20 cellular contexts compared by ENCODE assay signal in genomic region chr6:153215242-153215641, GRCh38.
A peak's percentile ranks its signal among the peaks of the same experiment; 100 is the strongest.
DNase-seq lines count a peak whose midpoint lies in the region; ATAC-seq lines count a peak whose summit lies in the region.
"Had no signal": no experiment of that assay in that cellular context is flagged by ENCODE, and none has a peak within 500 bp of the region (broad histone marks: within the 10 kb centered on the region; RNA-seq: fewer than 3 reads in every experiment).

No MANE protein-coding gene starts in this region.

- no peaks in the 10 kb centered on the region for H3K27me3 Mint-ChIP-seq in activated CD8-positive, alpha-beta T cell treated with anti-CD3 and anti-CD28 coated beads, Interleukin-2, amount 10 ng/mL, durations not matched to agents 7 days and 5 days (ENCODE audit: low read depth)
- H3K27me3 Mint-ChIP-seq: activated CD4-positive, alpha-beta T cell treated with anti-CD3 and anti-CD28 coated beads, Interleukin-2, amount 10 ng/mL, durations not matched to agents 7 days and 5 days; activated naive CD8-positive, alpha-beta T cell treated with anti-CD3 and anti-CD28 coated beads, Interleukin-2, amount 50 U/mL, for 24 hours; memory B cell had no signal

- no peak overlapping the region for H3K18ac ChIP-seq in mesendoderm (ENCODE audit: low read length)

- H3K4me1 ChIP-seq in mesendoderm (ENCODE audit: control insufficient read depth, low read depth, low read length), result no peaks in the 10 kb centered on the region
- H3K4me1 ChIP-seq: body of pancreas, colonic mucosa, gastrocnemius medialis, parathyroid adenoma, suprapubic skin had no signal

- POLR2A ChIA-PET in activated CD8-positive, alpha-beta T cell treated with anti-CD3 and anti-CD28 coated beads, Interleukin-2, amount 10 ng/mL, durations not matched to agents 7 days and 5 days (lab: Charles Lee), result no interaction called here

- CTCF ChIA-PET in activated CD8-positive, alpha-beta T cell treated with anti-CD3 and anti-CD28 coated beads, Interleukin-2, amount 10 ng/mL, durations not matched to agents 7 days and 5 days (lab: Charles Lee), result no interaction called here

- no peak overlapping the region for H3K4me2 ChIP-seq in mesendoderm (ENCODE audit: low read length)

- no peaks in the 10 kb centered on the region for H3K9me3 Mint-ChIP-seq in activated CD8-positive, alpha-beta T cell treated with anti-CD3 and anti-CD28 coated beads, Interleukin-2, amount 10 ng/mL, durations not matched to agents 7 days and 5 days (ENCODE audit: insufficient read depth)
- H3K9me3 Mint-ChIP-seq: activated CD4-positive, alpha-beta T cell treated with anti-CD3 and anti-CD28 coated beads, Interleukin-2, amount 10 ng/mL, durations not matched to agents 7 days and 5 days; activated naive CD8-positive, alpha-beta T cell treated with anti-CD3 and anti-CD28 coated beads, Interleukin-2, amount 50 U/mL, for 24 hours; memory B cell; naive thymus-derived CD8-positive, alpha-beta T cell had no signal

- WGBS in mesendoderm (ENCODE audit: extremely low coverage, insufficient coverage, low lambda C conversion rate), result no CpG with 5 or more reads among the region's 5 CpGs

- H3K4me1 Mint-ChIP-seq in activated CD8-positive, alpha-beta T cell treated with anti-CD3 and anti-CD28 coated beads, Interleukin-2, amount 10 ng/mL, durations not matched to agents 7 days and 5 days (ENCODE audit: low read depth), result peaks cover 3% of the 10 kb centered on the region
- H3K4me1 Mint-ChIP-seq: memory B cell had no signal

- no peak overlapping the region for H2AK5ac ChIP-seq in mesendoderm (ENCODE audit: low read length)

- no peaks in the 10 kb centered on the region for H3K79me1 ChIP-seq in mesendoderm (ENCODE audit: low read length)

- H3K27ac ChIP-seq in mesendoderm (ENCODE audit: low read depth, low read length), result no peak overlapping the region
- H3K27ac ChIP-seq: body of pancreas, colonic mucosa, gastrocnemius medialis, parathyroid adenoma, suprapubic skin had no signal

- DNase-seq in NCI-H748 (lab: John Stamatoyannopoulos, UW; ENCODE audit: unreplicated experiment) (peak; percentile 18), NCI-H748 treated with DMSO at 0.1 percent for 48 hours (lab: John Stamatoyannopoulos, UW) (no peak), MV-4-11 (lab: John Stamatoyannopoulos, UW) (peak; percentile 39), dermis blood vessel endothelial cell (peak; percentile 39), mesendoderm (peak; percentile 16), NOMO-1 treated with dmso at 0.1 percent for 144 hours (lab: John Stamatoyannopoulos, UW; ENCODE audit: unreplicated experiment) (no peak), DMS 273 (lab: John Stamatoyannopoulos, UW; ENCODE audit: unreplicated experiment) (no peak)
- no peak for DNase-seq in activated CD8-positive, alpha-beta T cell treated with anti-CD3 and anti-CD28 coated beads, Interleukin-2, amount 10 ng/mL, durations not matched to agents 7 days and 5 days
- DNase-seq: activated CD4-positive, alpha-beta T cell treated with anti-CD3 and anti-CD28 coated beads, Interleukin-2, amount 10 ng/mL, durations not matched to agents 7 days and 5 days; activated CD8-positive, alpha-beta memory T cell treated with anti-CD3 and anti-CD28 coated beads, Interleukin-2, amount 50 U/mL, for 48 hours; activated naive CD8-positive, alpha-beta T cell treated with anti-CD3 and anti-CD28 coated beads, Interleukin-2, amount 50 U/mL, for 24 hours; body of pancreas; colonic mucosa; gastrocnemius medialis; naive thymus-derived CD8-positive, alpha-beta T cell; NCI-H1417; NCI-H774 had no signal

- H3K56ac ChIP-seq in mesendoderm (ENCODE audit: low read length), result no peak overlapping the region

- H3K4me3 ChIP-seq in mesendoderm (ENCODE audit: low read length), result no peak overlapping the region
- H3K4me3 ChIP-seq: body of pancreas, colonic mucosa, gastrocnemius medialis, suprapubic skin had no signal

- H3K4ac ChIP-seq in mesendoderm (ENCODE audit: low read depth, low read length), result no peak overlapping the region

- no peak overlapping the region for H2BK120ac ChIP-seq in mesendoderm (ENCODE audit: low read depth, low read length)

- H3K9ac ChIP-seq in mesendoderm (ENCODE audit: low read length), result no peak overlapping the region
- H3K9ac ChIP-seq: parathyroid adenoma had no signal

- no peak overlapping the region for H4K5ac ChIP-seq in mesendoderm (ENCODE audit: low read length)

- no peak overlapping the region for H2BK5ac ChIP-seq in mesendoderm (ENCODE audit: low read length)

- H3K4me3 Mint-ChIP-seq in activated CD8-positive, alpha-beta T cell treated with anti-CD3 and anti-CD28 coated beads, Interleukin-2, amount 10 ng/mL, durations not matched to agents 7 days and 5 days, result no peak overlapping the region
- H3K4me3 Mint-ChIP-seq: activated CD4-positive, alpha-beta T cell treated with anti-CD3 and anti-CD28 coated beads, Interleukin-2, amount 10 ng/mL, durations not matched to agents 7 days and 5 days; activated naive CD8-positive, alpha-beta T cell treated with anti-CD3 and anti-CD28 coated beads, Interleukin-2, amount 50 U/mL, for 24 hours; memory B cell; naive thymus-derived CD8-positive, alpha-beta T cell had no signal

- H3K27ac Mint-ChIP-seq in activated CD8-positive, alpha-beta T cell treated with anti-CD3 and anti-CD28 coated beads, Interleukin-2, amount 10 ng/mL, durations not matched to agents 7 days and 5 days, result no peak overlapping the region
- H3K27ac Mint-ChIP-seq: activated CD4-positive, alpha-beta T cell treated with anti-CD3 and anti-CD28 coated beads, Interleukin-2, amount 10 ng/mL, durations not matched to agents 7 days and 5 days; activated naive CD8-positive, alpha-beta T cell treated with anti-CD3 and anti-CD28 coated beads, Interleukin-2, amount 50 U/mL, for 24 hours; memory B cell; naive thymus-derived CD8-positive, alpha-beta T cell had no signal

- no peaks in the 10 kb centered on the region for H3K79me2 ChIP-seq in mesendoderm (ENCODE audit: control insufficient read depth, insufficient read depth, low read length)
- H3K79me2 ChIP-seq: parathyroid adenoma had no signal

- no peak for ATAC-seq in activated CD8-positive, alpha-beta T cell treated with anti-CD3 and anti-CD28 coated beads, Interleukin-2, amount 10 ng/mL, durations not matched to agents 7 days and 5 days
- ATAC-seq: activated naive CD8-positive, alpha-beta T cell treated with anti-CD3 and anti-CD28 coated beads, Interleukin-2, amount 50 U/mL, for 24 hours; body of pancreas; gastrocnemius medialis; naive thymus-derived CD8-positive, alpha-beta T cell had no signal

- H4K8ac ChIP-seq in mesendoderm (ENCODE audit: low read depth, low read length), result no peak overlapping the region

- H2BK15ac ChIP-seq in mesendoderm (replicated peaks; ENCODE audit: low read depth), result no peak overlapping the region

- H3K23ac ChIP-seq in mesendoderm (ENCODE audit: low read length), result no peak overlapping the region

- H3K36me3 ChIP-seq in mesendoderm (ENCODE audit: control insufficient read depth, insufficient read depth, low read length), result no peaks in the 10 kb centered on the region
- H3K36me3 ChIP-seq: colonic mucosa, gastrocnemius medialis, suprapubic skin had no signal

- H3K27me3 ChIP-seq in mesendoderm (ENCODE audit: insufficient read depth, low read length, poor library complexity), result no peaks in the 10 kb centered on the region
- H3K27me3 ChIP-seq: body of pancreas, colonic mucosa, gastrocnemius medialis, suprapubic skin had no signal

- H3K36me3 Mint-ChIP-seq in activated CD8-positive, alpha-beta T cell treated with anti-CD3 and anti-CD28 coated beads, Interleukin-2, amount 10 ng/mL, durations not matched to agents 7 days and 5 days (ENCODE audit: low read depth), result no peaks in the 10 kb centered on the region
- H3K36me3 Mint-ChIP-seq: memory B cell; naive thymus-derived CD8-positive, alpha-beta T cell had no signal

Comparison
In these comparisons a context has a peak if more than half of its experiments do, and no peak if none do; other contexts are left out.
1. DNase-seq: peak in NCI-H748 (single experiment), MV-4-11 (single experiment), dermis blood vessel endothelial cell (single experiment) and mesendoderm (single experiment); none in NCI-H748 treated with DMSO at 0.1 percent for 48 hours (single experiment), activated CD8-positive, alpha-beta T cell treated with anti-CD3 and anti-CD28 coated beads, Interleukin-2, amount 10 ng/mL, durations not matched to agents 7 days and 5 days (single experiment), NOMO-1 treated with dmso at 0.1 percent for 144 hours (single experiment) and DMS 273 (single experiment).